Comparison of ENCODE assay signal across 11 cellular contexts in the genomic region with DNA sequence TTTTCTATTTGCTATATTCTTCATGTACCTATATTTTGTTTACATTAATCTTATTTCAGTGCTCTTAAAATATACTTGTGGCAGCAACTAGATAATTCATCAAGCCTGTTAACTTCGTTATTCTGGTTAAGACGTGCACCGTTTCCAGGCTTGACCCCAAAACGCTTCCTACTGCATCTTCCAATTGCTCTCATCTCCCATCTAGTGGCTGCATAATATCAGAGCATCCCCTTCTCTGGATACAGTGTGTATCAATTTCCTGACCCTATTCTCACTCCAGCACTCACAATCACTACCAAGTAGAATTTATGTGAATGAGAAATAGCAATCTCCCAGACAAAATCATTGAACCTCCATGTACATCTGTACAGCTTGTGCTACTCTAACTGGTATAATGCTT.
DNase-seq lines count a peak whose midpoint lies in the region; ATAC-seq and TF ChIP-seq lines count a peak whose summit lies in the region.
"Had no signal": no experiment of that assay in that cellular context is flagged by ENCODE, and none has a peak within 500 bp of the region (broad histone marks: within the 10 kb centered on the region; RNA-seq: fewer than 3 reads in every experiment).

No MANE protein-coding gene starts in this region.

- no peak for TF ChIP-seq POLR2A in heart left ventricle (IDR thresholded peaks at IDR 0.05)
- TF ChIP-seq POLR2A in thyroid gland (IDR thresholded peaks at IDR 0.05), result no peak

- H3K27ac ChIP-seq in 22Rv1, result no peak overlapping the region
- H3K27ac ChIP-seq in heart left ventricle, result no peak overlapping the region
- no peak overlapping the region for H3K27ac ChIP-seq in thyroid gland

- peak in 2 of 4 donors; percentile 38 to 46 for ATAC-seq in heart left ventricle
- ATAC-seq in HG03045 (IDR thresholded peaks at IDR 0.05; ENCODE audit: unreplicated experiment), result no peak

- peak; percentile 44 for TF ChIP-seq CTCF in 22Rv1 (IDR thresholded peaks at IDR 0.05)
- peak in 10 of 12 donors; percentile 7 to 46 (median 22) for TF ChIP-seq CTCF in heart left ventricle (IDR thresholded peaks at IDR 0.05)
- no peak for TF ChIP-seq CTCF in thyroid gland (IDR thresholded peaks at IDR 0.05)

- H3K27me3 ChIP-seq in heart left ventricle (no peaks in the 10 kb centered on the region), thyroid gland (no peaks in the 10 kb centered on the region)

- intact Hi-C loops in heart left ventricle (cut with DNase I) (no loop called here), thyroid gland (cut with DNase I) (no loop called here)

- in situ Hi-C loops in SK-MEL-5 (cut with HindIII; ENCODE audit: low pct_unique_long_range_greater_than_20kb, low sequenced_read_pairs), result no loop called here

- H3K36me3 ChIP-seq in heart left ventricle (no peaks in the 10 kb centered on the region), thyroid gland (no peaks in the 10 kb centered on the region)

- DNase-seq in ELR (ENCODE audit: low read depth) (peak; percentile 25), SK-MEL-5 (ENCODE audit: low read depth, low spot score) (peak; percentile 23), heart left ventricle (no peak), NCI-H774 (lab: John Stamatoyannopoulos, UW) (no peak), thyroid gland (no peak)
- DNase-seq in stimulated activated CD4-positive, alpha-beta T cell treated with anti-CD3 and anti-CD28 coated beads, Interleukin-4, amount 100 ng/mL, for 4 hours, result no peak
- DNase-seq: activated CD4-positive, alpha-beta T cell treated with anti-CD3 and anti-CD28 coated beads for 4 hours; dermis blood vessel endothelial cell; NCI-H226 had no signal

- WGBS in heart left ventricle, 4 donors, result 17 to 30% (median 26%) methylated on average over 4 of the region's 4 CpGs
- 36 to 45% methylated on average over 4 of the region's 4 CpGs for WGBS in thyroid gland, 2 donors

- no peaks in the 10 kb centered on the region for H3K9me3 ChIP-seq in heart left ventricle
- H3K9me3 ChIP-seq in thyroid gland, result no peaks in the 10 kb centered on the region

- H3K4me3 ChIP-seq in heart left ventricle, result no peak overlapping the region
- no peak overlapping the region for H3K4me3 ChIP-seq in thyroid gland (replicated peaks in 1 of 3)

- H3K4me1 ChIP-seq in heart left ventricle (no peaks in the 10 kb centered on the region), thyroid gland (no peaks in the 10 kb centered on the region)

Comparison
In these comparisons a context has a peak if more than half of its experiments do, and no peak if none do; other contexts are left out.
1. CTCF ChIP-seq: peak in 22Rv1 (single experiment) and heart left ventricle (10 of 12); none in thyroid gland (0 of 6).
2. DNase-seq: peak in ELR (single experiment) and SK-MEL-5 (single experiment); none in heart left ventricle (0 of 5), NCI-H774 (single experiment), stimulated activated CD4-positive, alpha-beta T cell treated with anti-CD3 and anti-CD28 coated beads, Interleukin-4, amount 100 ng/mL, for 4 hours (0 of 2) and thyroid gland (0 of 2).